Comparison of ENCODE assay signal across 8 cellular contexts in genomic region chr4:141132689-141133145, GRCh38. TPM values are rescaled to one million over a fixed set of nuclear protein-coding genes. Genes with fewer than 3 reads are reported as not detected.
DNase-seq lines count a peak whose midpoint lies in the region; ATAC-seq lines count a peak whose summit lies in the region.

No MANE protein-coding gene starts in this region.

- intact Hi-C loops in left cardiac atrium (cut with DNase I) (loop anchor here (1.0 to 10.0 kb wide), 5 partner anchors 135 to 271 kb away; no protein-coding TSS in a partner anchor), posterior cingulate gyrus (cut with DNase I) (loop anchor here (1.0 kb wide), 1 partner anchor 271 kb away; no protein-coding TSS in a partner anchor)

- no peak overlapping the region for H3K27ac Mint-ChIP-seq in activated naive CD8-positive, alpha-beta T cell

- H3K4me1 Mint-ChIP-seq in activated naive CD8-positive, alpha-beta T cell (ENCODE audit: low read depth), result peaks cover 13% of the 10 kb centered on the region

- DNase-seq in A172 (ENCODE audit: low spot score) (peak; percentile 6), left cardiac atrium (peak; percentile 43), posterior cingulate gyrus (peak in 7 of 10 donors; percentile 17 to 87 (median 42)), foreskin melanocyte (no peak), NCI-H774 (lab: John Stamatoyannopoulos, UW) (no peak)

- no peaks in the 10 kb centered on the region for H3K9me3 Mint-ChIP-seq in activated naive CD8-positive, alpha-beta T cell (ENCODE audit: low read depth)

- ATAC-seq in GM18498 (IDR thresholded peaks at IDR 0.05; ENCODE audit: unreplicated experiment) (peak; percentile 31), HG03175 (IDR thresholded peaks at IDR 0.05; ENCODE audit: unreplicated experiment) (peak; percentile 13), left cardiac atrium (peak; percentile 84 to 89)

- H3K36me3 Mint-ChIP-seq in activated naive CD8-positive, alpha-beta T cell, result no peaks in the 10 kb centered on the region

- H3K4me3 Mint-ChIP-seq in activated naive CD8-positive, alpha-beta T cell, result peak overlapping the region; percentile 28

- peaks cover 57% of the 10 kb centered on the region for H3K27me3 Mint-ChIP-seq in activated naive CD8-positive, alpha-beta T cell

RNA-seq across cellular contexts. Expression of gene RNF150, which starts 0.6 kb away (rescaled TPM):
- total RNA-seq in A172 (2014; rRNA removed; shearing (Covaris generic)), result 4.9 and 6.4 TPM in 2 replicates
- total RNA-seq in left cardiac atrium, result 10 to 100 TPM; 38.4 to 40.0 TPM

Comparison
In these comparisons a context has a peak if more than half of its experiments do, and no peak if none do; other contexts are left out.
1. DNase-seq: peak in A172 (single experiment), left cardiac atrium (single experiment) and posterior cingulate gyrus (7 of 10); none in foreskin melanocyte (single experiment) and NCI-H774 (single experiment).
2. ATAC-seq: peak in every context shown above with its lines; median percentile 86 in left cardiac atrium; 31 in GM18498; 13 in HG03175.